Comparison of ENCODE assay signal across 1 cellular context in genomic region chr19:45876411-45877197, GRCh38.
A peak's percentile ranks its signal among the peaks of the same experiment; 100 is the strongest.
TF ChIP-seq lines count a peak whose summit lies in the region.

No MANE protein-coding gene starts in this region.

TF ChIP-seq in K562, 482 proteins besides CTCF, POLR2A, EP300 and RAD21 (continues in another document):
- TF ChIP-seq HOXB6 (CRISPR knock-in tag; IDR thresholded peaks at IDR 0.05; ENCODE audit: borderline replicate concordance): no peak
- TF ChIP-seq ZNF436 (CRISPR knock-in tag; IDR thresholded peaks at IDR 0.05): no peak
- TF ChIP-seq CHD2 (IDR thresholded peaks at IDR 0.05; ENCODE audit: low read depth, low read length): no peak
- TF ChIP-seq ZNF431 (CRISPR knock-in tag; IDR thresholded peaks at IDR 0.05): no peak
- no peak for TF ChIP-seq PHF21A (IDR thresholded peaks at IDR 0.05; ENCODE audit: borderline replicate concordance, low read depth)
- TF ChIP-seq, protein P1, sequence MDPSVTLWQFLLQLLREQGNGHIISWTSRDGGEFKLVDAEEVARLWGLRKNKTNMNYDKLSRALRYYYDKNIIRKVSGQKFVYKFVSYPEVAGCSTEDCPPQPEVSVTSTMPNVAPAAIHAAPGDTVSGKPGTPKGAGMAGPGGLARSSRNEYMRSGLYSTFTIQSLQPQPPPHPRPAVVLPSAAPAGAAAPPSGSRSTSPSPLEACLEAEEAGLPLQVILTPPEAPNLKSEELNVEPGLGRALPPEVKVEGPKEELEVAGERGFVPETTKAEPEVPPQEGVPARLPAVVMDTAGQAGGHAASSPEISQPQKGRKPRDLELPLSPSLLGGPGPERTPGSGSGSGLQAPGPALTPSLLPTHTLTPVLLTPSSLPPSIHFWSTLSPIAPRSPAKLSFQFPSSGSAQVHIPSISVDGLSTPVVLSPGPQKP (CRISPR knock-in tag; IDR thresholded peaks at IDR 0.05): no peak
- TF ChIP-seq NUFIP1 (IDR thresholded peaks at IDR 0.05; ENCODE audit: partially characterized antibody): no peak
- no peak for TF ChIP-seq YY1 (IDR thresholded peaks at IDR 0.05; ENCODE audit: borderline replicate concordance in 1 of 3, control insufficient read depth in 1 of 3, extremely low read depth in 1 of 3, insufficient read depth in 3 of 3, insufficient read length in 1 of 3, insufficient replicate concordance in 2 of 3, low read depth in 1 of 3, low read length in 2 of 3)
- no peak for TF ChIP-seq CBFA2T2 (conservative IDR thresholded peaks at IDR 0.05)
- TF ChIP-seq, protein P2, sequence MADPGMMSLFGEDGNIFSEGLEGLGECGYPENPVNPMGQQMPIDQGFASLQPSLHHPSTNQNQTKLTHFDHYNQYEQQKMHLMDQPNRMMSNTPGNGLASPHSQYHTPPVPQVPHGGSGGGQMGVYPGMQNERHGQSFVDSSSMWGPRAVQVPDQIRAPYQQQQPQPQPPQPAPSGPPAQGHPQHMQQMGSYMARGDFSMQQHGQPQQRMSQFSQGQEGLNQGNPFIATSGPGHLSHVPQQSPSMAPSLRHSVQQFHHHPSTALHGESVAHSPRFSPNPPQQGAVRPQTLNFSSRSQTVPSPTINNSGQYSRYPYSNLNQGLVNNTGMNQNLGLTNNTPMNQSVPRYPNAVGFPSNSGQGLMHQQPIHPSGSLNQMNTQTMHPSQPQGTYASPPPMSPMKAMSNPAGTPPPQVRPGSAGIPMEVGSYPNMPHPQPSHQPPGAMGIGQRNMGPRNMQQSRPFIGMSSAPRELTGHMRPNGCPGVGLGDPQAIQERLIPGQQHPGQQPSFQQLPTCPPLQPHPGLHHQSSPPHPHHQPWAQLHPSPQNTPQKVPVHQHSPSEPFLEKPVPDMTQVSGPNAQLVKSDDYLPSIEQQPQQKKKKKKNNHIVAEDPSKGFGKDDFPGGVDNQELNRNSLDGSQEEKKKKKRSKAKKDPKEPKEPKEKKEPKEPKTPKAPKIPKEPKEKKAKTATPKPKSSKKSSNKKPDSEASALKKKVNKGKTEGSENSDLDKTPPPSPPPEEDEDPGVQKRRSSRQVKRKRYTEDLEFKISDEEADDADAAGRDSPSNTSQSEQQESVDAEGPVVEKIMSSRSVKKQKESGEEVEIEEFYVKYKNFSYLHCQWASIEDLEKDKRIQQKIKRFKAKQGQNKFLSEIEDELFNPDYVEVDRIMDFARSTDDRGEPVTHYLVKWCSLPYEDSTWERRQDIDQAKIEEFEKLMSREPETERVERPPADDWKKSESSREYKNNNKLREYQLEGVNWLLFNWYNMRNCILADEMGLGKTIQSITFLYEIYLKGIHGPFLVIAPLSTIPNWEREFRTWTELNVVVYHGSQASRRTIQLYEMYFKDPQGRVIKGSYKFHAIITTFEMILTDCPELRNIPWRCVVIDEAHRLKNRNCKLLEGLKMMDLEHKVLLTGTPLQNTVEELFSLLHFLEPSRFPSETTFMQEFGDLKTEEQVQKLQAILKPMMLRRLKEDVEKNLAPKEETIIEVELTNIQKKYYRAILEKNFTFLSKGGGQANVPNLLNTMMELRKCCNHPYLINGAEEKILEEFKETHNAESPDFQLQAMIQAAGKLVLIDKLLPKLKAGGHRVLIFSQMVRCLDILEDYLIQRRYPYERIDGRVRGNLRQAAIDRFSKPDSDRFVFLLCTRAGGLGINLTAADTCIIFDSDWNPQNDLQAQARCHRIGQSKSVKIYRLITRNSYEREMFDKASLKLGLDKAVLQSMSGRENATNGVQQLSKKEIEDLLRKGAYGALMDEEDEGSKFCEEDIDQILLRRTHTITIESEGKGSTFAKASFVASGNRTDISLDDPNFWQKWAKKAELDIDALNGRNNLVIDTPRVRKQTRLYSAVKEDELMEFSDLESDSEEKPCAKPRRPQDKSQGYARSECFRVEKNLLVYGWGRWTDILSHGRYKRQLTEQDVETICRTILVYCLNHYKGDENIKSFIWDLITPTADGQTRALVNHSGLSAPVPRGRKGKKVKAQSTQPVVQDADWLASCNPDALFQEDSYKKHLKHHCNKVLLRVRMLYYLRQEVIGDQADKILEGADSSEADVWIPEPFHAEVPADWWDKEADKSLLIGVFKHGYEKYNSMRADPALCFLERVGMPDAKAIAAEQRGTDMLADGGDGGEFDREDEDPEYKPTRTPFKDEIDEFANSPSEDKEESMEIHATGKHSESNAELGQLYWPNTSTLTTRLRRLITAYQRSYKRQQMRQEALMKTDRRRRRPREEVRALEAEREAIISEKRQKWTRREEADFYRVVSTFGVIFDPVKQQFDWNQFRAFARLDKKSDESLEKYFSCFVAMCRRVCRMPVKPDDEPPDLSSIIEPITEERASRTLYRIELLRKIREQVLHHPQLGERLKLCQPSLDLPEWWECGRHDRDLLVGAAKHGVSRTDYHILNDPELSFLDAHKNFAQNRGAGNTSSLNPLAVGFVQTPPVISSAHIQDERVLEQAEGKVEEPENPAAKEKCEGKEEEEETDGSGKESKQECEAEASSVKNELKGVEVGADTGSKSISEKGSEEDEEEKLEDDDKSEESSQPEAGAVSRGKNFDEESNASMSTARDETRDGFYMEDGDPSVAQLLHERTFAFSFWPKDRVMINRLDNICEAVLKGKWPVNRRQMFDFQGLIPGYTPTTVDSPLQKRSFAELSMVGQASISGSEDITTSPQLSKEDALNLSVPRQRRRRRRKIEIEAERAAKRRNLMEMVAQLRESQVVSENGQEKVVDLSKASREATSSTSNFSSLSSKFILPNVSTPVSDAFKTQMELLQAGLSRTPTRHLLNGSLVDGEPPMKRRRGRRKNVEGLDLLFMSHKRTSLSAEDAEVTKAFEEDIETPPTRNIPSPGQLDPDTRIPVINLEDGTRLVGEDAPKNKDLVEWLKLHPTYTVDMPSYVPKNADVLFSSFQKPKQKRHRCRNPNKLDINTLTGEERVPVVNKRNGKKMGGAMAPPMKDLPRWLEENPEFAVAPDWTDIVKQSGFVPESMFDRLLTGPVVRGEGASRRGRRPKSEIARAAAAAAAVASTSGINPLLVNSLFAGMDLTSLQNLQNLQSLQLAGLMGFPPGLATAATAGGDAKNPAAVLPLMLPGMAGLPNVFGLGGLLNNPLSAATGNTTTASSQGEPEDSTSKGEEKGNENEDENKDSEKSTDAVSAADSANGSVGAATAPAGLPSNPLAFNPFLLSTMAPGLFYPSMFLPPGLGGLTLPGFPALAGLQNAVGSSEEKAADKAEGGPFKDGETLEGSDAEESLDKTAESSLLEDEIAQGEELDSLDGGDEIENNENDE (IDR thresholded peaks at IDR 0.05; ENCODE audit: low read depth, low read length): no peak
- no peak for TF ChIP-seq SMARCC2 (IDR thresholded peaks at IDR 0.05; ENCODE audit: low read depth)
- no peak for TF ChIP-seq BACH1 (tag; IDR thresholded peaks at IDR 0.05)
- TF ChIP-seq ZBTB8A (IDR thresholded peaks at IDR 0.05; ENCODE audit: partially characterized antibody): no peak
- peak; percentile 88 for TF ChIP-seq ZFX (CRISPR knock-in tag; IDR thresholded peaks at IDR 0.05)
- no peak for TF ChIP-seq LCOR (CRISPR knock-in tag; IDR thresholded peaks at IDR 0.05)
- TF ChIP-seq ZNF174 (CRISPR knock-in tag; IDR thresholded peaks at IDR 0.05): no peak
- no peak for TF ChIP-seq EWSR1 (IDR thresholded peaks at IDR 0.05; ENCODE audit: borderline replicate concordance, low read depth, partially characterized antibody)
- TF ChIP-seq ELF4 (CRISPR knock-in tag; IDR thresholded peaks at IDR 0.05): peak; percentile 90
- 0 out of 4 replicates have a peak, but pooled peaks of 1 of the 2 experiments have one; percentile 47 for TF ChIP-seq TRIM24 (IDR thresholded peaks at IDR 0.05)
- TF ChIP-seq THAP12 (CRISPR knock-in tag; IDR thresholded peaks at IDR 0.05): no peak
- no peak for TF ChIP-seq ZNF77 (CRISPR knock-in tag; IDR thresholded peaks at IDR 0.05)
- no peak for TF ChIP-seq NFXL1 (CRISPR knock-in tag; IDR thresholded peaks at IDR 0.05)
- TF ChIP-seq XRCC5 (IDR thresholded peaks at IDR 0.05; ENCODE audit: low read depth, low read length): no peak
- no peak for TF ChIP-seq ZNF3 (CRISPR knock-in tag; IDR thresholded peaks at IDR 0.05)
- TF ChIP-seq RBM14 (IDR thresholded peaks at IDR 0.05; ENCODE audit: borderline replicate concordance, insufficient read depth, low read depth, low read length): no peak
- no peak for TF ChIP-seq JUNB (CRISPR knock-in tag; conservative IDR thresholded peaks at IDR 0.05)
- TF ChIP-seq PHF8 (IDR thresholded peaks at IDR 0.05; ENCODE audit: borderline replicate concordance, low read length): peak; percentile 53; the same call in 1 of the 2 replicates
- no peak for TF ChIP-seq ZNF75A (CRISPR knock-in tag; IDR thresholded peaks at IDR 0.05)
- no peak for TF ChIP-seq ZKSCAN1 (IDR thresholded peaks at IDR 0.05; ENCODE audit: low read depth, low read length)
- no peak for TF ChIP-seq SMARCB1 (IDR thresholded peaks at IDR 0.05; ENCODE audit: insufficient read length, low read depth)
- no peak for TF ChIP-seq ZNF280A (IDR thresholded peaks at IDR 0.05; ENCODE audit: low read depth, partially characterized antibody)
- no peak for TF ChIP-seq ZFP30 (CRISPR knock-in tag; IDR thresholded peaks at IDR 0.05; ENCODE audit: borderline replicate concordance)
- TF ChIP-seq TBP (optimal IDR thresholded peaks at IDR 0.05; ENCODE audit: low read depth, low read length): no peak
- TF ChIP-seq ARNT (IDR thresholded peaks at IDR 0.05): peak; percentile 66 to 69; a peak in 1 of 4 replicates
- no peak for TF ChIP-seq ZNF785 (CRISPR knock-in tag; IDR thresholded peaks at IDR 0.05)
- TF ChIP-seq ZC3H8 (IDR thresholded peaks at IDR 0.05): peak; percentile 75; the same call in 1 of the 2 replicates
- TF ChIP-seq ZNF134 (CRISPR knock-in tag; conservative IDR thresholded peaks at IDR 0.05): no peak
- TF ChIP-seq ZNF263 (CRISPR knock-in tag; IDR thresholded peaks at IDR 0.05; ENCODE audit: borderline replicate concordance): peak; percentile 26; the same call in 1 of the 2 replicates
- no peak for TF ChIP-seq STAT5B (CRISPR knock-in tag; IDR thresholded peaks at IDR 0.05)
- no peak for TF ChIP-seq ESRRB (CRISPR knock-in tag; IDR thresholded peaks at IDR 0.05; ENCODE audit: borderline replicate concordance)
- no peak for TF ChIP-seq ZNF280B (CRISPR knock-in tag; IDR thresholded peaks at IDR 0.05)
- TF ChIP-seq STAT5A (IDR thresholded peaks at IDR 0.05; ENCODE audit: borderline replicate concordance, low read length): no peak
- TF ChIP-seq JUN (IDR thresholded peaks at IDR 0.05; ENCODE audit: borderline replicate concordance, low read depth, low read length): 0 out of 2 replicates have a peak, but pooled peaks have one; percentile 9
- TF ChIP-seq JUN (CRISPR knock-in tag; IDR thresholded peaks at IDR 0.05; ENCODE audit: borderline replicate concordance): no peak
- TF ChIP-seq CEBPG (CRISPR knock-in tag; IDR thresholded peaks at IDR 0.05): no peak
- no peak for TF ChIP-seq CEBPG (tag; conservative IDR thresholded peaks at IDR 0.05 in 1 of 2, IDR thresholded peaks at IDR 0.05 in 1 of 2)
- no peak for TF ChIP-seq TGIF2 (CRISPR knock-in tag; IDR thresholded peaks at IDR 0.05)
- no peak for TF ChIP-seq PHTF2 (CRISPR knock-in tag; IDR thresholded peaks at IDR 0.05)
- TF ChIP-seq RBM22 (IDR thresholded peaks at IDR 0.05; ENCODE audit: low read depth, low read length, poor library complexity, severe bottlenecking): no peak
- no peak for TF ChIP-seq ZNF696 (CRISPR knock-in tag; conservative IDR thresholded peaks at IDR 0.05)
- TF ChIP-seq RBM15 (IDR thresholded peaks at IDR 0.05; ENCODE audit: insufficient read depth, low read length): no peak
- no peak for TF ChIP-seq POLR3G (IDR thresholded peaks at IDR 0.05; ENCODE audit: extremely low read depth, insufficient read length, insufficient replicate concordance)
- no peak for TF ChIP-seq PRMT5 (CRISPR knock-in tag; IDR thresholded peaks at IDR 0.05)
- no peak for TF ChIP-seq PREB (CRISPR knock-in tag; IDR thresholded peaks at IDR 0.05)
- no peak for TF ChIP-seq BRF1 (IDR thresholded peaks at IDR 0.05; ENCODE audit: borderline replicate concordance, extremely low read depth, insufficient read length)
- no peak for TF ChIP-seq ZNF764 (CRISPR knock-in tag; IDR thresholded peaks at IDR 0.05; ENCODE audit: low read depth)
